1 cellular context compared by ENCODE assay signal in the genomic region with DNA sequence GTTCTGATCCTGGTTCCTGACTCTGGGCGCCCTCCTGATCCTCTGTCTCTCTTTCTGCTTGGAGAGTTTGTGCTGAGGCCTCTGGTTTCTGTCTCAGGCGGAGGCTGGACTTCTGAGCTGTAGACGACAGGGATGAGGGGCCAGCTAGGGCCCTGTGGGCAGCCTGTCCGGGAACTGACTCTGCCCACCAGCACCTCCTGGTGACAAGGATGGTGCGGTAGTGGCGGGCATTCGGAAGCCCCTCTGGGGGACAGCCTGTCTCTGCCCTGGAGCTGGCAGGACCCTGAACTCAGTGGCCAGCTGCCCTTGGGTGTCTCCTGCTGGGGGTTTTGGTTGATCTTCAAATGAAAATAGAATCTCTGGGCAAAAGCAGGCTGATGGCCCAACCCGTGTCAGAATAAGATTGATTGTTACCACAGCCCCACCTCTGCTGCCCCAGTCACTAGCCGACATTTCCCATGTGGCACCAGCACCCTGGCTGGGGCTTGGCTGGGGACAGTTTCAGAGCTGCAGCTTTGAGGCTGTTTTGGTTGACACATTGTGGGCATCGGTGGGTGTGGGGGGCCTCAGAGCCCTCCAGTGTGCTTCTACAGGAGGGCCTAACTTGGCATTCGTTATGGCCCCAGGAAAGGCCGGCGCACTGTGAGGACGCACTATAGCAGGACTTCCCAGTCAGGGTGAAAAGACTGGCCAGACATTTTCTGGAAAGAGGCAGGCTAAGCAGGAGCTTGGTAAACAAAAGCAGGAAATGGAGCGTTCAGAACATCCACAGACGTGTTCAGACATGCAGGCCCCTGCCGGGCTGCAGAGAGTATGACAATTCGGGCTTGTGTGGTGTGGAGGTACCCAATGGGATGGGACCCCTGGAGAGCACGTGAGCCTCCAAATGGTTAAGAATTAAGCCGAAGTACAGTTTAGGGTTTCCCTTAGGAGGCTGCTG.
TF ChIP-seq lines count a peak whose summit lies in the region.

No MANE protein-coding gene starts in this region.

TF ChIP-seq in HEK293, 187 proteins besides CTCF, POLR2A, EP300 and RAD21 (continued from another document and continues in another):
- TF ChIP-seq, protein P1, sequence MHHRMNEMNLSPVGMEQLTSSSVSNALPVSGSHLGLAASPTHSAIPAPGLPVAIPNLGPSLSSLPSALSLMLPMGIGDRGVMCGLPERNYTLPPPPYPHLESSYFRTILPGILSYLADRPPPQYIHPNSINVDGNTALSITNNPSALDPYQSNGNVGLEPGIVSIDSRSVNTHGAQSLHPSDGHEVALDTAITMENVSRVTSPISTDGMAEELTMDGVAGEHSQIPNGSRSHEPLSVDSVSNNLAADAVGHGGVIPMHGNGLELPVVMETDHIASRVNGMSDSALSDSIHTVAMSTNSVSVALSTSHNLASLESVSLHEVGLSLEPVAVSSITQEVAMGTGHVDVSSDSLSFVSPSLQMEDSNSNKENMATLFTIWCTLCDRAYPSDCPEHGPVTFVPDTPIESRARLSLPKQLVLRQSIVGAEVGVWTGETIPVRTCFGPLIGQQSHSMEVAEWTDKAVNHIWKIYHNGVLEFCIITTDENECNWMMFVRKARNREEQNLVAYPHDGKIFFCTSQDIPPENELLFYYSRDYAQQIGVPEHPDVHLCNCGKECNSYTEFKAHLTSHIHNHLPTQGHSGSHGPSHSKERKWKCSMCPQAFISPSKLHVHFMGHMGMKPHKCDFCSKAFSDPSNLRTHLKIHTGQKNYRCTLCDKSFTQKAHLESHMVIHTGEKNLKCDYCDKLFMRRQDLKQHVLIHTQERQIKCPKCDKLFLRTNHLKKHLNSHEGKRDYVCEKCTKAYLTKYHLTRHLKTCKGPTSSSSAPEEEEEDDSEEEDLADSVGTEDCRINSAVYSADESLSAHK (tag by site-specific recombination; IDR thresholded peaks at IDR 0.05) = no peak
- TF ChIP-seq ZNF335 (tag by site-specific recombination; conservative IDR thresholded peaks at IDR 0.05) (peak; percentile 55; the same call in 1 of the 2 replicates), ZNF324 (tag by site-specific recombination; IDR thresholded peaks at IDR 0.05) (no peak), ZNF37A (tag by site-specific recombination; IDR thresholded peaks at IDR 0.05) (no peak), ZNF174 (tag by site-specific recombination; IDR thresholded peaks at IDR 0.05) (no peak), ZEB2 (tag by site-specific recombination; IDR thresholded peaks at IDR 0.05) (0 out of 2 replicates have a peak, but pooled peaks have one; percentile 45), ZSCAN16 (tag by site-specific recombination; IDR thresholded peaks at IDR 0.05) (peak; percentile 85), ZNF404 (tag by site-specific recombination; IDR thresholded peaks at IDR 0.05) (no peak), EGR2 (tag by site-specific recombination; IDR thresholded peaks at IDR 0.05; ENCODE audit: low read depth) (no peak), SCRT1 (tag by site-specific recombination; IDR thresholded peaks at IDR 0.05; ENCODE audit: borderline replicate concordance) (no peak), YY1 (tag by site-specific recombination; IDR thresholded peaks at IDR 0.05) (peak; percentile 71), ZNF560 (tag by site-specific recombination; IDR thresholded peaks at IDR 0.05; ENCODE audit: borderline replicate concordance) (no peak), ZBTB20 (tag by site-specific recombination; IDR thresholded peaks at IDR 0.05) (no peak; the same call in 1 of the 2 replicates), FEZF1 (tag by site-specific recombination; IDR thresholded peaks at IDR 0.05) (no peak), YY2 (tag by site-specific recombination; IDR thresholded peaks at IDR 0.05) (peak; percentile 26; the same call in 1 of the 2 replicates), ZNF600 (tag by site-specific recombination; IDR thresholded peaks at IDR 0.05) (peak; percentile 94), ZNF302 (tag by site-specific recombination; IDR thresholded peaks at IDR 0.05; ENCODE audit: low read depth) (no peak), ZNF571 (tag by site-specific recombination; IDR thresholded peaks at IDR 0.05) (no peak), GLIS1 (tag by site-specific recombination; IDR thresholded peaks at IDR 0.05) (peak; percentile 65), ZNF76 (tag by site-specific recombination; IDR thresholded peaks at IDR 0.05; ENCODE audit: borderline replicate concordance, low read depth) (peak; percentile 24; the same call in 1 of the 2 replicates), HOXC10 (CRISPR knock-in tag; IDR thresholded peaks at IDR 0.05) (no peak), ZBTB17 (tag by site-specific recombination; IDR thresholded peaks at IDR 0.05) (peak; percentile 42; the same call in 1 of the 2 replicates), ZNF23 (tag by site-specific recombination; IDR thresholded peaks at IDR 0.05; ENCODE audit: borderline replicate concordance) (no peak), ZNF140 (tag by site-specific recombination; IDR thresholded peaks at IDR 0.05) (no peak), ZNF473 (tag by site-specific recombination; IDR thresholded peaks at IDR 0.05) (no peak), ZNF792 (tag by site-specific recombination; IDR thresholded peaks at IDR 0.05) (no peak), ZNF558 (tag by site-specific recombination; IDR thresholded peaks at IDR 0.05) (no peak), ZNF416 (tag by site-specific recombination; IDR thresholded peaks at IDR 0.05) (no peak), ZNF677 (tag by site-specific recombination; IDR thresholded peaks at IDR 0.05) (no peak), BCL11B (tag by site-specific recombination; IDR thresholded peaks at IDR 0.05; ENCODE audit: low read depth) (no peak), ZNF341 (tag by site-specific recombination; IDR thresholded peaks at IDR 0.05; ENCODE audit: low read depth) (no peak), ZNF501 (tag by site-specific recombination; IDR thresholded peaks at IDR 0.05) (no peak)
- TF ChIP-seq, protein P2, sequence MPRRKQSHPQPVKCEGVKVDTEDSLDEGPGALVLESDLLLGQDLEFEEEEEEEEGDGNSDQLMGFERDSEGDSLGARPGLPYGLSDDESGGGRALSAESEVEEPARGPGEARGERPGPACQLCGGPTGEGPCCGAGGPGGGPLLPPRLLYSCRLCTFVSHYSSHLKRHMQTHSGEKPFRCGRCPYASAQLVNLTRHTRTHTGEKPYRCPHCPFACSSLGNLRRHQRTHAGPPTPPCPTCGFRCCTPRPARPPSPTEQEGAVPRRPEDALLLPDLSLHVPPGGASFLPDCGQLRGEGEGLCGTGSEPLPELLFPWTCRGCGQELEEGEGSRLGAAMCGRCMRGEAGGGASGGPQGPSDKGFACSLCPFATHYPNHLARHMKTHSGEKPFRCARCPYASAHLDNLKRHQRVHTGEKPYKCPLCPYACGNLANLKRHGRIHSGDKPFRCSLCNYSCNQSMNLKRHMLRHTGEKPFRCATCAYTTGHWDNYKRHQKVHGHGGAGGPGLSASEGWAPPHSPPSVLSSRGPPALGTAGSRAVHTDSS (tag by site-specific recombination; IDR thresholded peaks at IDR 0.05) = no peak
- TF ChIP-seq, protein P3, sequence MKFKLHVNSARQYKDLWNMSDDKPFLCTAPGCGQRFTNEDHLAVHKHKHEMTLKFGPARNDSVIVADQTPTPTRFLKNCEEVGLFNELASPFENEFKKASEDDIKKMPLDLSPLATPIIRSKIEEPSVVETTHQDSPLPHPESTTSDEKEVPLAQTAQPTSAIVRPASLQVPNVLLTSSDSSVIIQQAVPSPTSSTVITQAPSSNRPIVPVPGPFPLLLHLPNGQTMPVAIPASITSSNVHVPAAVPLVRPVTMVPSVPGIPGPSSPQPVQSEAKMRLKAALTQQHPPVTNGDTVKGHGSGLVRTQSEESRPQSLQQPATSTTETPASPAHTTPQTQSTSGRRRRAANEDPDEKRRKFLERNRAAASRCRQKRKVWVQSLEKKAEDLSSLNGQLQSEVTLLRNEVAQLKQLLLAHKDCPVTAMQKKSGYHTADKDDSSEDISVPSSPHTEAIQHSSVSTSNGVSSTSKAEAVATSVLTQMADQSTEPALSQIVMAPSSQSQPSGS (tag by site-specific recombination; IDR thresholded peaks at IDR 0.05; ENCODE audit: low read depth) = no peak
- TF ChIP-seq, protein P4, sequence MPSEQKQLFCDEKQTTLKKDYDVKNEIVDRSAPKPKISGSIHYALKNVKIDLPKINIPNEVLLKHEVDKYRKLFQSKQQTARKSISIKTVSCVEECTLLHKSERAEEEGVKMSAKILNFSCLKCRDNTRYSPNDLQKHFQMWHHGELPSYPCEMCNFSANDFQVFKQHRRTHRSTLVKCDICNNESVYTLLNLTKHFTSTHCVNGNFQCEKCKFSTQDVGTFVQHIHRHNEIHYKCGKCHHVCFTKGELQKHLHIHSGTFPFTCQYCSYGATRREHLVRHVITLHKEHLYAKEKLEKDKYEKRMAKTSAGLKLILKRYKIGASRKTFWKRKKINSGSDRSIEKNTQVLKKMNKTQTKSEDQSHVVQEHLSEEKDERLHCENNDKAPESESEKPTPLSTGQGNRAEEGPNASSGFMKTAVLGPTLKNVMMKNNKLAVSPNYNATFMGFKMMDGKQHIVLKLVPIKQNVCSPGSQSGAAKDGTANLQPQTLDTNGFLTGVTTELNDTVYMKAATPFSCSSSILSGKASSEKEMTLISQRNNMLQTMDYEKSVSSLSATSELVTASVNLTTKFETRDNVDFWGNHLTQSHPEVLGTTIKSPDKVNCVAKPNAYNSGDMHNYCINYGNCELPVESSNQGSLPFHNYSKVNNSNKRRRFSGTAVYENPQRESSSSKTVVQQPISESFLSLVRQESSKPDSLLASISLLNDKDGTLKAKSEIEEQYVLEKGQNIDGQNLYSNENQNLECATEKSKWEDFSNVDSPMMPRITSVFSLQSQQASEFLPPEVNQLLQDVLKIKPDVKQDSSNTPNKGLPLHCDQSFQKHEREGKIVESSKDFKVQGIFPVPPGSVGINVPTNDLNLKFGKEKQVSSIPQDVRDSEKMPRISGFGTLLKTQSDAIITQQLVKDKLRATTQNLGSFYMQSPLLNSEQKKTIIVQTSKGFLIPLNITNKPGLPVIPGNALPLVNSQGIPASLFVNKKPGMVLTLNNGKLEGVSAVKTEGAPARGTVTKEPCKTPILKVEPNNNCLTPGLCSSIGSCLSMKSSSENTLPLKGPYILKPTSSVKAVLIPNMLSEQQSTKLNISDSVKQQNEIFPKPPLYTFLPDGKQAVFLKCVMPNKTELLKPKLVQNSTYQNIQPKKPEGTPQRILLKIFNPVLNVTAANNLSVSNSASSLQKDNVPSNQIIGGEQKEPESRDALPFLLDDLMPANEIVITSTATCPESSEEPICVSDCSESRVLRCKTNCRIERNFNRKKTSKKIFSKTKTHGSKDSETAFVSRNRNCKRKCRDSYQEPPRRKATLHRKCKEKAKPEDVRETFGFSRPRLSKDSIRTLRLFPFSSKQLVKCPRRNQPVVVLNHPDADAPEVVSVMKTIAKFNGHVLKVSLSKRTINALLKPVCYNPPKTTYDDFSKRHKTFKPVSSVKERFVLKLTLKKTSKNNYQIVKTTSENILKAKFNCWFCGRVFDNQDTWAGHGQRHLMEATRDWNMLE (tag by site-specific recombination; conservative IDR thresholded peaks at IDR 0.05; ENCODE audit: low read depth) = 0 out of 2 replicates have a peak, but pooled peaks have one; percentile 26
- TF ChIP-seq, protein P5, sequence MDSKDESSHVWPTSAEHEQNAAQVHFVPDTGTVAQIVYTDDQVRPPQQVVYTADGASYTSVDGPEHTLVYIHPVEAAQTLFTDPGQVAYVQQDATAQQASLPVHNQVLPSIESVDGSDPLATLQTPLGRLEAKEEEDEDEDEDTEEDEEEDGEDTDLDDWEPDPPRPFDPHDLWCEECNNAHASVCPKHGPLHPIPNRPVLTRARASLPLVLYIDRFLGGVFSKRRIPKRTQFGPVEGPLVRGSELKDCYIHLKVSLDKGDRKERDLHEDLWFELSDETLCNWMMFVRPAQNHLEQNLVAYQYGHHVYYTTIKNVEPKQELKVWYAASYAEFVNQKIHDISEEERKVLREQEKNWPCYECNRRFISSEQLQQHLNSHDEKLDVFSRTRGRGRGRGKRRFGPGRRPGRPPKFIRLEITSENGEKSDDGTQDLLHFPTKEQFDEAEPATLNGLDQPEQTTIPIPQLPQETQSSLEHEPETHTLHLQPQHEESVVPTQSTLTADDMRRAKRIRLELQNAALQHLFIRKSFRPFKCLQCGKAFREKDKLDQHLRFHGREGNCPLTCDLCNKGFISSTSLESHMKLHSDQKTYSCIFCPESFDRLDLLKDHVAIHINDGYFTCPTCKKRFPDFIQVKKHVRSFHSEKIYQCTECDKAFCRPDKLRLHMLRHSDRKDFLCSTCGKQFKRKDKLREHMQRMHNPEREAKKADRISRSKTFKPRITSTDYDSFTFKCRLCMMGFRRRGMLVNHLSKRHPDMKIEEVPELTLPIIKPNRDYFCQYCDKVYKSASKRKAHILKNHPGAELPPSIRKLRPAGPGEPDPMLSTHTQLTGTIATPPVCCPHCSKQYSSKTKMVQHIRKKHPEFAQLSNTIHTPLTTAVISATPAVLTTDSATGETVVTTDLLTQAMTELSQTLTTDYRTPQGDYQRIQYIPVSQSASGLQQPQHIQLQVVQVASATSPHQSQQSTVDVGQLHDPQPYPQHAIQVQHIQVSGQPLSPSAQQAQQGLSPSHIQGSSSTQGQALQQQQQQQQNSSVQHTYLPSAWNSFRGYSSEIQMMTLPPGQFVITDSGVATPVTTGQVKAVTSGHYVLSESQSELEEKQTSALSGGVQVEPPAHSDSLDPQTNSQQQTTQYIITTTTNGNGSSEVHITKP (tag by site-specific recombination; IDR thresholded peaks at IDR 0.05) = no peak
- TF ChIP-seq, protein P6, sequence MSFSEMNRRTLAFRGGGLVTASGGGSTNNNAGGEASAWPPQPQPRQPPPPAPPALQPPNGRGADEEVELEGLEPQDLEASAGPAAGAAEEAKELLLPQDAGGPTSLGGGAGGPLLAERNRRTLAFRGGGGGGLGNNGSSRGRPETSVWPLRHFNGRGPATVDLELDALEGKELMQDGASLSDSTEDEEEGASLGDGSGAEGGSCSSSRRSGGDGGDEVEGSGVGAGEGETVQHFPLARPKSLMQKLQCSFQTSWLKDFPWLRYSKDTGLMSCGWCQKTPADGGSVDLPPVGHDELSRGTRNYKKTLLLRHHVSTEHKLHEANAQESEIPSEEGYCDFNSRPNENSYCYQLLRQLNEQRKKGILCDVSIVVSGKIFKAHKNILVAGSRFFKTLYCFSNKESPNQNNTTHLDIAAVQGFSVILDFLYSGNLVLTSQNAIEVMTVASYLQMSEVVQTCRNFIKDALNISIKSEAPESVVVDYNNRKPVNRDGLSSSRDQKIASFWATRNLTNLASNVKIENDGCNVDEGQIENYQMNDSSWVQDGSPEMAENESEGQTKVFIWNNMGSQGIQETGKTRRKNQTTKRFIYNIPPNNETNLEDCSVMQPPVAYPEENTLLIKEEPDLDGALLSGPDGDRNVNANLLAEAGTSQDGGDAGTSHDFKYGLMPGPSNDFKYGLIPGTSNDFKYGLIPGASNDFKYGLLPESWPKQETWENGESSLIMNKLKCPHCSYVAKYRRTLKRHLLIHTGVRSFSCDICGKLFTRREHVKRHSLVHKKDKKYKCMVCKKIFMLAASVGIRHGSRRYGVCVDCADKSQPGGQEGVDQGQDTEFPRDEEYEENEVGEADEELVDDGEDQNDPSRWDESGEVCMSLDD (tag by site-specific recombination; IDR thresholded peaks at IDR 0.05) = 0 out of 2 replicates have a peak, but pooled peaks have one; percentile 66
- TF ChIP-seq, protein P7, sequence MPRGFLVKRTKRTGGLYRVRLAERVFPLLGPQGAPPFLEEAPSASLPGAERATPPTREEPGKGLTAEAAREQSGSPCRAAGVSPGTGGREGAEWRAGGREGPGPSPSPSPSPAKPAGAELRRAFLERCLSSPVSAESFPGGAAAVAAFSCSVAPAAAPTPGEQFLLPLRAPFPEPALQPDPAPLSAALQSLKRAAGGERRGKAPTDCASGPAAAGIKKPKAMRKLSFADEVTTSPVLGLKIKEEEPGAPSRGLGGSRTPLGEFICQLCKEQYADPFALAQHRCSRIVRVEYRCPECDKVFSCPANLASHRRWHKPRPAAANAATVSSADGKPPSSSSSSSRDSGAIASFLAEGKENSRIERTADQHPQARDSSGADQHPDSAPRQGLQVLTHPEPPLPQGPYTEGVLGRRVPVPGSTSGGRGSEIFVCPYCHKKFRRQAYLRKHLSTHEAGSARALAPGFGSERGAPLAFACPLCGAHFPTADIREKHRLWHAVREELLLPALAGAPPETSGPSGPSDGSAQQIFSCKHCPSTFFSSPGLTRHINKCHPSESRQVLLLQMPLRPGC (tag by site-specific recombination; IDR thresholded peaks at IDR 0.05) = 0 out of 2 replicates have a peak, but pooled peaks have one; percentile 41
